Comparison of ENCODE assay signal across 18 cellular contexts in the genomic region with DNA sequence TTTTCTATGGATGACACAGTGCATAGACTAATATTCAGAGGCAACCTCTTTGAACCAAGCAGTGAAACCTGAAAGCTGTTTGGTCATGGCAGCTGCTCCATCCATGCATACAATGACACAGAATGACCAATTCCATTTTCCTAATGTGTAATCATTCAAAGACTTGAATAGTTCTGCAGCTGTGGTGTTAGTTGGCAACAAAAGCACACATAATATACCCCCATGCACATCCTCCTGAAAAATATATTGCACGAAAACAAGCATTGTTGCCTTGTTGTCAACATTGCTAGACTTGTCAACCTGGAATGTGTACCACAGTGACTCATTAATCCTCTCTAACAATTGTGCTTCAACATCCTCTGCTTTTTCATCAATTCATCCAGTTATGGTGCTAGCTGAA.
DNase-seq lines count a peak whose midpoint lies in the region; ATAC-seq and TF ChIP-seq lines count a peak whose summit lies in the region.
"Had no signal": no experiment of that assay in that cellular context is flagged by ENCODE, and none has a peak within 500 bp of the region (broad histone marks: within the 10 kb centered on the region; RNA-seq: fewer than 3 reads in every experiment).

No MANE protein-coding gene starts in this region.

- H3K27ac ChIP-seq in ovary: no peak overlapping the region
- H3K27ac ChIP-seq: lower lobe of right lung, vagina, WERI-Rb-1 had no signal

- H3K4me1 ChIP-seq in ovary (ENCODE audit: insufficient read depth): no peaks in the 10 kb centered on the region
- H3K4me1 ChIP-seq: lower lobe of right lung, vagina had no signal

- peak; percentile 76 for ATAC-seq in GM18519 (IDR thresholded peaks at IDR 0.05; ENCODE audit: low FRiP score, unreplicated experiment)
- ATAC-seq in GM21619 (IDR thresholded peaks at IDR 0.05; ENCODE audit: unreplicated experiment): peak; percentile 77
- ATAC-seq in HG03097 (IDR thresholded peaks at IDR 0.05; ENCODE audit: low FRiP score, unreplicated experiment): peak; percentile 73
- peak; percentile 75 for ATAC-seq in esophagus mucosa
- ATAC-seq: activated naive CD8-positive, alpha-beta T cell treated with anti-CD3 and anti-CD28 coated beads, Interleukin-2, amount 50 U/mL, for 24 hours; lower lobe of right lung; right cardiac atrium; stimulated activated naive CD8-positive, alpha-beta T cell treated with anti-CD3 and anti-CD28 coated beads, Interleukin-15, Interleukin-2, amounts not matched to agents 100 U/mL and 50 U/mL, for 24 hours had no signal

- TF ChIP-seq CTCF in ovary (IDR thresholded peaks at IDR 0.05): no peak

- TF ChIP-seq POLR2A in ovary (IDR thresholded peaks at IDR 0.05): no peak

- no peak for TF ChIP-seq EP300 in ovary (IDR thresholded peaks at IDR 0.05)

- no peaks in the 10 kb centered on the region for H3K36me3 ChIP-seq in ovary
- H3K36me3 ChIP-seq: lower lobe of right lung, vagina, WERI-Rb-1 had no signal

- H3K4me3 ChIP-seq in ovary: no peak overlapping the region
- H3K4me3 ChIP-seq: lower lobe of right lung, vagina had no signal

- H3K27me3 ChIP-seq in ovary: no peaks in the 10 kb centered on the region
- H3K27me3 ChIP-seq: vagina had no signal

- H3K9me3 ChIP-seq in ovary: no peaks in the 10 kb centered on the region
- H3K9me3 ChIP-seq: lower lobe of right lung, vagina had no signal

- WGBS in ovary, 3 donors: 87 to 90% (median 90%) methylated on average over 1 of the region's 1 CpG

- intact Hi-C loops in ovary (cut with DNase I): no loop called here

- DNase-seq in ovary (no peak), NCI-H187 (lab: John Stamatoyannopoulos, UW) (no peak), SHP77 treated with DMSO at 0.1 percent for 48 hours (lab: John Stamatoyannopoulos, UW) (no peak), Ammon's horn (ENCODE audit: low spot score) (no peak)
- DNase-seq: activated naive CD8-positive, alpha-beta T cell treated with anti-CD3 and anti-CD28 coated beads, Interleukin-2, amount 50 U/mL, for 24 hours; DMS79; erythroblast; GOT3; lower lobe of right lung; nephron progenitor cell; right cardiac atrium; stimulated activated naive CD8-positive, alpha-beta T cell treated with anti-CD3 and anti-CD28 coated beads, Interleukin-15, Interleukin-2, amounts not matched to agents 100 U/mL and 50 U/mL, for 24 hours; WERI-Rb-1 had no signal
